Comparison of ENCODE assay signal across 31 cellular contexts in the genomic region with DNA sequence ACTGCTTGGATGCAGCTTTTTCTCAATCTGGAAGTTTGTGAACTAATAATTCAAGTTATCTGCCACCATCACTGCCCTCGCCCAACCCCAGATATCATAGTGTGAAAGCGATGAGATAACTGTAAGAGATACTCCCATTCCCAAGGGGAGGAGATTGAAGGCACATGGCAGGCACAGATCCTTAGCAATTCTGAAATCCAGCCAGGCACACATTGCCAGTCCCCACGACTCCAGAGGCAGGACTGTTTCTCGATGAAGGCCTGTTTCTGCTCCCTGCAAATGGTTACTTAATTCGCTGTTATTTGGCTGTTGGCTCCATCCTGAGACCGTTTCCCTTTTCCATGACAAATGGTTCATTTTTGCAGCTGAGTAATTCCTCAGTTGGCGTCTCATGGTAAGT.
"Had no signal": no experiment of that assay in that cellular context is flagged by ENCODE, and none has a peak within 500 bp of the region (broad histone marks: within the 10 kb centered on the region; RNA-seq: fewer than 3 reads in every experiment).

No MANE protein-coding gene starts in this region.

- H3K27ac ChIP-seq: adrenal gland, body of pancreas, coronary artery, dorsolateral prefrontal cortex, foreskin keratinocyte, heart left ventricle had no signal

- ATAC-seq: activated CD4-positive, alpha-beta T cell treated with anti-CD3 and anti-CD28 coated beads for 36 hours; activated CD8-positive, alpha-beta memory T cell treated with anti-CD3 and anti-CD28 coated beads, Interleukin-2, amount 10 ng/mL, durations not matched to agents 7 days and 5 days; activated CD8-positive, alpha-beta T cell treated with anti-CD3 and anti-CD28 coated beads, Interleukin-2, amount 10 ng/mL, durations not matched to agents 7 days and 5 days; activated naive CD8-positive, alpha-beta T cell treated with anti-CD3 and anti-CD28 coated beads, Interleukin-2, amount 50 U/mL, for 24 hours; body of pancreas; esophagus mucosa; foreskin keratinocyte; gastrocnemius medialis; heart left ventricle; T-helper 17 cell had no signal

- H3K4me3 ChIP-seq: adrenal gland, body of pancreas, coronary artery, dorsolateral prefrontal cortex, gastrocnemius medialis, heart left ventricle had no signal

- H3K27me3 ChIP-seq: adrenal gland, body of pancreas, dorsolateral prefrontal cortex, foreskin keratinocyte, gastrocnemius medialis, heart left ventricle had no signal

- H3K4me1 ChIP-seq: adrenal gland, body of pancreas had no signal

- H3K36me3 ChIP-seq: adrenal gland, gastrocnemius medialis, heart left ventricle had no signal

- H3K9me3 ChIP-seq: adrenal gland, body of pancreas, gastrocnemius medialis had no signal

- DNase-seq: activated CD4-positive, alpha-beta memory T cell treated with anti-CD3 and anti-CD28 coated beads for 36 hours; activated CD4-positive, alpha-beta T cell treated with anti-CD3 and anti-CD28 coated beads for 36 hours; activated CD4-positive, alpha-beta T cell treated with anti-CD3 and anti-CD28 coated beads, Interleukin-2, amount 10 ng/mL, durations not matched to agents 24 days and 14 days; activated CD4-positive, CD25-positive, alpha-beta regulatory T cell; activated CD4-positive, CD25-positive, alpha-beta regulatory T cell treated with anti-CD3 and anti-CD28 coated beads, Interleukin-2, amount 50 U/mL, for 72 hours; activated CD8-positive, alpha-beta memory T cell treated with anti-CD3 and anti-CD28 coated beads, Interleukin-2, amount 10 ng/mL, durations not matched to agents 7 days and 5 days; activated CD8-positive, alpha-beta memory T cell treated with anti-CD3 and anti-CD28 coated beads, Interleukin-2, amount 50 U/mL, for 4 hours; activated CD8-positive, alpha-beta T cell treated with anti-CD3 and anti-CD28 coated beads, Interleukin-2, amount 10 ng/mL, durations not matched to agents 7 days and 5 days; activated effector memory CD4-positive, alpha-beta T cell treated with anti-CD3 and anti-CD28 coated beads, Interleukin-2, amount 50 U/mL, for 16 hours; activated naive CD4-positive, alpha-beta T cell treated with anti-CD3 and anti-CD28 coated beads for 36 hours; activated naive CD8-positive, alpha-beta T cell treated with anti-CD3 and anti-CD28 coated beads for 36 hours; activated naive CD8-positive, alpha-beta T cell treated with anti-CD3 and anti-CD28 coated beads, Interleukin-2, amount 50 U/mL, for 24 hours; activated T-cell treated with anti-CD3 and anti-CD28 coated beads, Interleukin-2, amount 50 U/mL, for 1 hour; activated T-cell treated with anti-CD3 and anti-CD28 coated beads, Interleukin-2, amount 50 U/mL, for 48 hours; adrenal gland; amygdala; aorta; body of pancreas; central memory CD4-positive, alpha-beta T cell; cerebellar nuclear complex; dorsolateral prefrontal cortex; effector memory CD4-positive, alpha-beta T cell; endodermal cell; foreskin keratinocyte; gastrocnemius medialis; glutamatergic neuron; heart left ventricle; T-helper 17 cell; T1000 had no signal
